Comparison of ENCODE assay signal across 1 cellular context in the genomic region with DNA sequence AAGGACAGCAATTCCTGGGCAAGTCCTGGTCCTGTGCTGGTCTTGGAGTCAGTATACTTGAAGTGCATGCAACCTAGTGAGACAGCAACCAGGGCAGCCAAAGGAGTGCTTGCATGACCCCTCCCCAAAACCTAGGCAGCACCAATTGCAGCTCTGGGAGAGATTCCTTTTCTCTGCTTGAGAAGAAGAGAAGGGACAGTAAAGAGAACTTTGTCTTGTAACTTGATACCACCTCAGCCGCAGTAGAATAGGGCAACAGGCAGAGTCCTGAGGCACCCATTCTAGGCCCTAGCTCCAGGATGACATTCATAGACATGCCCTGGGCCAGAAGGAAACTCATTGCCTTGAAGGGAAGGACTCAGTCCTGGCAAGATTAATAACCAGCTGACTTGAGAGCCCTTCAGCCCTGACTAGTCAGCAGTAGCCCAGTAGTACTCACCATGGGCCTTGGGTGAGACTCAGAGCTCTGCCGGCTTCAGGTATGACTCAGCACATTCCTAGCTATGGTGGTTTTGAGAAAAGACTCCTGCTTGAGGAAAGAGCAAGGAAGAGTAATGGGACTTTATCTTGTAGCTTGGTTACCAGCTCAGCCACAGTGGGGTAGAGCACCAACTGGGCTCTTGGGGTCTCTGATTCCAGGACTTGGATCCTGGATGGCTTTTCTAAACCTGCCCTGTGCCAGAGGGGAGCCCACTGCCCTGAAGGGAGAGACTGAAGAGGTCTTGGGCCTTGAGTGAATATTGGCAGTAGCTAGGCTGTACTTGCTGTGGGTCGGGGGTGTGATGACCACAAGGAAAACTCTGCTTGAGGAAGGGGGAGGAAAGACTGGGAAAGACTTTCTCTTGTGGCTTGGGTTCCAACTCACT.
TF ChIP-seq lines count a peak whose summit lies in the region.

No MANE protein-coding gene starts in this region.

TF ChIP-seq in K562, 482 proteins besides CTCF, POLR2A, EP300 and RAD21 (continued from another document and continues in another):
- TF ChIP-seq, protein P1, sequence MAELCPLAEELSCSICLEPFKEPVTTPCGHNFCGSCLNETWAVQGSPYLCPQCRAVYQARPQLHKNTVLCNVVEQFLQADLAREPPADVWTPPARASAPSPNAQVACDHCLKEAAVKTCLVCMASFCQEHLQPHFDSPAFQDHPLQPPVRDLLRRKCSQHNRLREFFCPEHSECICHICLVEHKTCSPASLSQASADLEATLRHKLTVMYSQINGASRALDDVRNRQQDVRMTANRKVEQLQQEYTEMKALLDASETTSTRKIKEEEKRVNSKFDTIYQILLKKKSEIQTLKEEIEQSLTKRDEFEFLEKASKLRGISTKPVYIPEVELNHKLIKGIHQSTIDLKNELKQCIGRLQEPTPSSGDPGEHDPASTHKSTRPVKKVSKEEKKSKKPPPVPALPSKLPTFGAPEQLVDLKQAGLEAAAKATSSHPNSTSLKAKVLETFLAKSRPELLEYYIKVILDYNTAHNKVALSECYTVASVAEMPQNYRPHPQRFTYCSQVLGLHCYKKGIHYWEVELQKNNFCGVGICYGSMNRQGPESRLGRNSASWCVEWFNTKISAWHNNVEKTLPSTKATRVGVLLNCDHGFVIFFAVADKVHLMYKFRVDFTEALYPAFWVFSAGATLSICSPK (IDR thresholded peaks at IDR 0.05; ENCODE audit: borderline replicate concordance) = no peak
- TF ChIP-seq, protein P2, sequence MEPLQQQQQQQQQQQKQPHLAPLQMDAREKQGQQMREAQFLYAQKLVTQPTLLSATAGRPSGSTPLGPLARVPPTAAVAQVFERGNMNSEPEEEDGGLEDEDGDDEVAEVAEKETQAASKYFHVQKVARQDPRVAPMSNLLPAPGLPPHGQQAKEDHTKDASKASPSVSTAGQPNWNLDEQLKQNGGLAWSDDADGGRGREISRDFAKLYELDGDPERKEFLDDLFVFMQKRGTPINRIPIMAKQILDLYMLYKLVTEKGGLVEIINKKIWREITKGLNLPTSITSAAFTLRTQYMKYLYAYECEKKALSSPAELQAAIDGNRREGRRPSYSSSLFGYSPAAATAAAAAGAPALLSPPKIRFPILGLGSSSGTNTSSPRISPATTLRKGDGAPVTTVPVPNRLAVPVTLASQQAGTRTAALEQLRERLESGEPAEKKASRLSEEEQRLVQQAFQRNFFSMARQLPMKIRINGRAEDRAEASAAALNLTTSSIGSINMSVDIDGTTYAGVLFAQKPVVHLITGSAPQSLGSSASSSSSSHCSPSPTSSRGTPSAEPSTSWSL (CRISPR knock-in tag; IDR thresholded peaks at IDR 0.05; ENCODE audit: borderline replicate concordance) = no peak
- TF ChIP-seq PYGO2 (tag; IDR thresholded peaks at IDR 0.05) = no peak
- TF ChIP-seq, protein P3, sequence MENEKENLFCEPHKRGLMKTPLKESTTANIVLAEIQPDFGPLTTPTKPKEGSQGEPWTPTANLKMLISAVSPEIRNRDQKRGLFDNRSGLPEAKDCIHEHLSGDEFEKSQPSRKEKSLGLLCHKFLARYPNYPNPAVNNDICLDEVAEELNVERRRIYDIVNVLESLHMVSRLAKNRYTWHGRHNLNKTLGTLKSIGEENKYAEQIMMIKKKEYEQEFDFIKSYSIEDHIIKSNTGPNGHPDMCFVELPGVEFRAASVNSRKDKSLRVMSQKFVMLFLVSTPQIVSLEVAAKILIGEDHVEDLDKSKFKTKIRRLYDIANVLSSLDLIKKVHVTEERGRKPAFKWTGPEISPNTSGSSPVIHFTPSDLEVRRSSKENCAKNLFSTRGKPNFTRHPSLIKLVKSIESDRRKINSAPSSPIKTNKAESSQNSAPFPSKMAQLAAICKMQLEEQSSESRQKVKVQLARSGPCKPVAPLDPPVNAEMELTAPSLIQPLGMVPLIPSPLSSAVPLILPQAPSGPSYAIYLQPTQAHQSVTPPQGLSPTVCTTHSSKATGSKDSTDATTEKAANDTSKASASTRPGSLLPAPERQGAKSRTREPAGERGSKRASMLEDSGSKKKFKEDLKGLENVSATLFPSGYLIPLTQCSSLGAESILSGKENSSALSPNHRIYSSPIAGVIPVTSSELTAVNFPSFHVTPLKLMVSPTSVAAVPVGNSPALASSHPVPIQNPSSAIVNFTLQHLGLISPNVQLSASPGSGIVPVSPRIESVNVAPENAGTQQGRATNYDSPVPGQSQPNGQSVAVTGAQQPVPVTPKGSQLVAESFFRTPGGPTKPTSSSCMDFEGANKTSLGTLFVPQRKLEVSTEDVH (IDR thresholded peaks at IDR 0.05; ENCODE audit: low read depth, partially characterized antibody) = no peak
- no peak for TF ChIP-seq MTA1 (IDR thresholded peaks at IDR 0.05; ENCODE audit: borderline replicate concordance)
- TF ChIP-seq, protein P4, sequence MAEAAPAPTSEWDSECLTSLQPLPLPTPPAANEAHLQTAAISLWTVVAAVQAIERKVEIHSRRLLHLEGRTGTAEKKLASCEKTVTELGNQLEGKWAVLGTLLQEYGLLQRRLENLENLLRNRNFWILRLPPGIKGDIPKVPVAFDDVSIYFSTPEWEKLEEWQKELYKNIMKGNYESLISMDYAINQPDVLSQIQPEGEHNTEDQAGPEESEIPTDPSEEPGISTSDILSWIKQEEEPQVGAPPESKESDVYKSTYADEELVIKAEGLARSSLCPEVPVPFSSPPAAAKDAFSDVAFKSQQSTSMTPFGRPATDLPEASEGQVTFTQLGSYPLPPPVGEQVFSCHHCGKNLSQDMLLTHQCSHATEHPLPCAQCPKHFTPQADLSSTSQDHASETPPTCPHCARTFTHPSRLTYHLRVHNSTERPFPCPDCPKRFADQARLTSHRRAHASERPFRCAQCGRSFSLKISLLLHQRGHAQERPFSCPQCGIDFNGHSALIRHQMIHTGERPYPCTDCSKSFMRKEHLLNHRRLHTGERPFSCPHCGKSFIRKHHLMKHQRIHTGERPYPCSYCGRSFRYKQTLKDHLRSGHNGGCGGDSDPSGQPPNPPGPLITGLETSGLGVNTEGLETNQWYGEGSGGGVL (CRISPR knock-in tag; IDR thresholded peaks at IDR 0.05) = no peak
- TF ChIP-seq ZNF212 (CRISPR knock-in tag; IDR thresholded peaks at IDR 0.05) = no peak
- TF ChIP-seq ZNF79 (CRISPR knock-in tag; IDR thresholded peaks at IDR 0.05; ENCODE audit: low read depth) = no peak
- TF ChIP-seq TAF1 (IDR thresholded peaks at IDR 0.05; ENCODE audit: control insufficient read depth, extremely low read depth, insufficient read depth, low read length, severe bottlenecking) = peak; percentile 33
- TF ChIP-seq SP2 (IDR thresholded peaks at IDR 0.05; ENCODE audit: extremely low read depth, low read depth, low read length, poor library complexity, severe bottlenecking) = no peak
- TF ChIP-seq, protein P5, sequence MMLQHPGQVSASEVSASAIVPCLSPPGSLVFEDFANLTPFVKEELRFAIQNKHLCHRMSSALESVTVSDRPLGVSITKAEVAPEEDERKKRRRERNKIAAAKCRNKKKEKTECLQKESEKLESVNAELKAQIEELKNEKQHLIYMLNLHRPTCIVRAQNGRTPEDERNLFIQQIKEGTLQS (IDR thresholded peaks at IDR 0.05) = peak; percentile 70
- TF ChIP-seq, protein P5 (CRISPR knock-in tag; conservative IDR thresholded peaks at IDR 0.05) = 0 out of 2 replicates have a peak, but pooled peaks have one; percentile 70
- TF ChIP-seq, protein P6, sequence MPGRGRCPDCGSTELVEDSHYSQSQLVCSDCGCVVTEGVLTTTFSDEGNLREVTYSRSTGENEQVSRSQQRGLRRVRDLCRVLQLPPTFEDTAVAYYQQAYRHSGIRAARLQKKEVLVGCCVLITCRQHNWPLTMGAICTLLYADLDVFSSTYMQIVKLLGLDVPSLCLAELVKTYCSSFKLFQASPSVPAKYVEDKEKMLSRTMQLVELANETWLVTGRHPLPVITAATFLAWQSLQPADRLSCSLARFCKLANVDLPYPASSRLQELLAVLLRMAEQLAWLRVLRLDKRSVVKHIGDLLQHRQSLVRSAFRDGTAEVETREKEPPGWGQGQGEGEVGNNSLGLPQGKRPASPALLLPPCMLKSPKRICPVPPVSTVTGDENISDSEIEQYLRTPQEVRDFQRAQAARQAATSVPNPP (IDR thresholded peaks at IDR 0.05; ENCODE audit: borderline replicate concordance, insufficient read depth, insufficient read length) = no peak
- peak; percentile 13; the same call in 1 of the 2 replicates for TF ChIP-seq JUN (IDR thresholded peaks at IDR 0.05; ENCODE audit: borderline replicate concordance, low read depth, low read length)
- no peak for TF ChIP-seq JUN (CRISPR knock-in tag; IDR thresholded peaks at IDR 0.05; ENCODE audit: borderline replicate concordance)
- TF ChIP-seq, protein P7, sequence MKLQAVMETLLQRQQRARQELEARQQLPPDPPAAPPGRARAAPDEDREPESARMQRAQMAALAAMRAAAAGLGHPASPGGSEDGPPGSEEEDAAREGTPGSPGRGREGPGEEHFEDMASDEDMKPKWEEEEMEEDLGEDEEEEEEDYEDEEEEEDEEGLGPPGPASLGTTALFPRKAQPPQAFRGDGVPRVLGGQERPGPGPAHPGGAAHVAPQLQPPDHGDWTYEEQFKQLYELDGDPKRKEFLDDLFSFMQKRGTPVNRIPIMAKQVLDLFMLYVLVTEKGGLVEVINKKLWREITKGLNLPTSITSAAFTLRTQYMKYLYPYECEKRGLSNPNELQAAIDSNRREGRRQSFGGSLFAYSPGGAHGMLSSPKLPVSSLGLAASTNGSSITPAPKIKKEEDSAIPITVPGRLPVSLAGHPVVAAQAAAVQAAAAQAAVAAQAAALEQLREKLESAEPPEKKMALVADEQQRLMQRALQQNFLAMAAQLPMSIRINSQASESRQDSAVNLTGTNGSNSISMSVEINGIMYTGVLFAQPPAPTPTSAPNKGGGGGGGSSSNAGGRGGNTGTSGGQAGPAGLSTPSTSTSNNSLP (IDR thresholded peaks at IDR 0.05; ENCODE audit: borderline replicate concordance, low read depth, low read length) = no peak
- no peak; the same call in 1 of the 2 replicates for TF ChIP-seq ETV1 (tag; conservative IDR thresholded peaks at IDR 0.05; ENCODE audit: low read depth)
- TF ChIP-seq RBM14 (IDR thresholded peaks at IDR 0.05; ENCODE audit: borderline replicate concordance, insufficient read depth, low read depth, low read length) = no peak
- TF ChIP-seq MCM2 (IDR thresholded peaks at IDR 0.05; ENCODE audit: low read depth) = no peak
- no peak for TF ChIP-seq ZNF23 (CRISPR knock-in tag; IDR thresholded peaks at IDR 0.05)
- no peak for TF ChIP-seq ZC3H11A (IDR thresholded peaks at IDR 0.05; ENCODE audit: low read depth, low read length)
- TF ChIP-seq, protein P8, sequence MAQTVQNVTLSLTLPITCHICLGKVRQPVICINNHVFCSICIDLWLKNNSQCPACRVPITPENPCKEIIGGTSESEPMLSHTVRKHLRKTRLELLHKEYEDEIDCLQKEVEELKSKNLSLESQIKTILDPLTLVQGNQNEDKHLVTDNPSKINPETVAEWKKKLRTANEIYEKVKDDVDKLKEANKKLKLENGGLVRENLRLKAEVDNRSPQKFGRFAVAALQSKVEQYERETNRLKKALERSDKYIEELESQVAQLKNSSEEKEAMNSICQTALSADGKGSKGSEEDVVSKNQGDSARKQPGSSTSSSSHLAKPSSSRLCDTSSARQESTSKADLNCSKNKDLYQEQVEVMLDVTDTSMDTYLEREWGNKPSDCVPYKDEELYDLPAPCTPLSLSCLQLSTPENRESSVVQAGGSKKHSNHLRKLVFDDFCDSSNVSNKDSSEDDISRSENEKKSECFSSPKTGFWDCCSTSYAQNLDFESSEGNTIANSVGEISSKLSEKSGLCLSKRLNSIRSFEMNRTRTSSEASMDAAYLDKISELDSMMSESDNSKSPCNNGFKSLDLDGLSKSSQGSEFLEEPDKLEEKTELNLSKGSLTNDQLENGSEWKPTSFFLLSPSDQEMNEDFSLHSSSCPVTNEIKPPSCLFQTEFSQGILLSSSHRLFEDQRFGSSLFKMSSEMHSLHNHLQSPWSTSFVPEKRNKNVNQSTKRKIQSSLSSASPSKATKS (CRISPR knock-in tag; IDR thresholded peaks at IDR 0.05) = no peak
- no peak for TF ChIP-seq TOE1 (IDR thresholded peaks at IDR 0.05; ENCODE audit: borderline replicate concordance)
- TF ChIP-seq TOE1 (CRISPR knock-in tag; IDR thresholded peaks at IDR 0.05; ENCODE audit: borderline replicate concordance, low read depth) = no peak
- TF ChIP-seq POLR3A (IDR thresholded peaks at IDR 0.05; ENCODE audit: borderline replicate concordance, extremely low read depth, insufficient read depth, insufficient read length) = no peak
- peak in 1 of 3 experiments; percentile 52 for TF ChIP-seq YY1 (IDR thresholded peaks at IDR 0.05; ENCODE audit: borderline replicate concordance in 1 of 3, control insufficient read depth in 1 of 3, extremely low read depth in 1 of 3, insufficient read depth in 3 of 3, insufficient read length in 1 of 3, insufficient replicate concordance in 2 of 3, low read depth in 1 of 3, low read length in 2 of 3)
- 0 out of 2 replicates have a peak, but pooled peaks have one; percentile 16 for TF ChIP-seq CREM (IDR thresholded peaks at IDR 0.05; ENCODE audit: low read depth)
- no peak for TF ChIP-seq TCF3 (CRISPR knock-in tag; IDR thresholded peaks at IDR 0.05)
- no peak for TF ChIP-seq THRAP3 (IDR thresholded peaks at IDR 0.05; ENCODE audit: borderline replicate concordance)
- TF ChIP-seq MAZ (CRISPR knock-in tag; conservative IDR thresholded peaks at IDR 0.05 in 1 of 2, IDR thresholded peaks at IDR 0.05 in 1 of 2) = peak in 1 of 2 experiments; percentile 49; a peak in 2 of 4 replicates
- TF ChIP-seq MBD2 (IDR thresholded peaks at IDR 0.05; ENCODE audit: borderline replicate concordance, low read depth) = no peak
- peak; percentile 53 for TF ChIP-seq XRCC5 (IDR thresholded peaks at IDR 0.05; ENCODE audit: low read depth, low read length)
- TF ChIP-seq, protein P9, sequence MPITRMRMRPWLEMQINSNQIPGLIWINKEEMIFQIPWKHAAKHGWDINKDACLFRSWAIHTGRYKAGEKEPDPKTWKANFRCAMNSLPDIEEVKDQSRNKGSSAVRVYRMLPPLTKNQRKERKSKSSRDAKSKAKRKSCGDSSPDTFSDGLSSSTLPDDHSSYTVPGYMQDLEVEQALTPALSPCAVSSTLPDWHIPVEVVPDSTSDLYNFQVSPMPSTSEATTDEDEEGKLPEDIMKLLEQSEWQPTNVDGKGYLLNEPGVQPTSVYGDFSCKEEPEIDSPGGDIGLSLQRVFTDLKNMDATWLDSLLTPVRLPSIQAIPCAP (CRISPR knock-in tag; IDR thresholded peaks at IDR 0.05; ENCODE audit: borderline replicate concordance) = no peak
- no peak for TF ChIP-seq ZNF586 (CRISPR knock-in tag; conservative IDR thresholded peaks at IDR 0.05)
- TF ChIP-seq, protein P10, sequence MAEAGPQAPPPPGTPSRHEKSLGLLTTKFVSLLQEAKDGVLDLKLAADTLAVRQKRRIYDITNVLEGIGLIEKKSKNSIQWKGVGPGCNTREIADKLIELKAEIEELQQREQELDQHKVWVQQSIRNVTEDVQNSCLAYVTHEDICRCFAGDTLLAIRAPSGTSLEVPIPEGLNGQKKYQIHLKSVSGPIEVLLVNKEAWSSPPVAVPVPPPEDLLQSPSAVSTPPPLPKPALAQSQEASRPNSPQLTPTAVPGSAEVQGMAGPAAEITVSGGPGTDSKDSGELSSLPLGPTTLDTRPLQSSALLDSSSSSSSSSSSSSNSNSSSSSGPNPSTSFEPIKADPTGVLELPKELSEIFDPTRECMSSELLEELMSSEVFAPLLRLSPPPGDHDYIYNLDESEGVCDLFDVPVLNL (CRISPR knock-in tag; IDR thresholded peaks at IDR 0.05; ENCODE audit: low read depth) = no peak
- TF ChIP-seq NFYB (IDR thresholded peaks at IDR 0.05; ENCODE audit: extremely low read depth, insufficient read length) = no peak
- no peak for TF ChIP-seq SMC3 (conservative IDR thresholded peaks at IDR 0.05; ENCODE audit: insufficient read depth, low read depth, low read length)
- TF ChIP-seq SNRNP70 (optimal IDR thresholded peaks at IDR 0.05; ENCODE audit: low read depth, low read length) = no peak
- TF ChIP-seq ZNF444 (CRISPR knock-in tag; IDR thresholded peaks at IDR 0.05) = no peak
- TF ChIP-seq POU5F1 (IDR thresholded peaks at IDR 0.05; ENCODE audit: borderline replicate concordance, low read depth, low read length, partially characterized antibody) = no peak
